11 cellular contexts compared by ENCODE assay signal in the genomic region with DNA sequence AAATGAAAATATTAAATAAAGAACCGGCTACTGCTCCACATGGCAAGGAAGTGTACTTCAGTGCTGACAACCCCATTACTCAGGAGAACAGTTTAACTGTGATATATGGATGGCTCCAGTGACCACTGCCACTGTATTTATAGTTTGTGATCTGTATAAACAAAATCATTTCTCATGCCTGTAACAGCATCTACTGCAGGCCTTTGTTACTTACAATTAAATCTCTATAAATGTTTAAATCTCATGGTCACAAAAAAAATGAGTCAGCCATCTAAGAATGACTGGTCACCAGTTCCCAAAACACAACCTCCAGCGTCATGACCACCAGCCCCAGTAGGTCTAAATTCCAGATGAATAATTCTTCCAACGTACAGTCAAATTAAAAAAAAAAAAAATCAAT. TPM values are rescaled to one million over a fixed set of nuclear protein-coding genes. Genes with fewer than 3 reads are reported as not detected.
DNase-seq lines count a peak whose midpoint lies in the region; ATAC-seq and TF ChIP-seq lines count a peak whose summit lies in the region.
"Had no signal": no experiment of that assay in that cellular context is flagged by ENCODE, and none has a peak within 500 bp of the region (broad histone marks: within the 10 kb centered on the region; RNA-seq: fewer than 3 reads in every experiment).

No MANE protein-coding gene starts in this region.

- H3K36me3 Mint-ChIP-seq in activated naive CD4-positive, alpha-beta T cell treated with anti-CD3 and anti-CD28 coated beads for 36 hours (ENCODE audit: low read depth) = peaks cover 2% of the 10 kb centered on the region
- peaks cover 58% of the 10 kb centered on the region for H3K36me3 Mint-ChIP-seq in activated naive CD4-positive, alpha-beta T cell treated with anti-CD3 and anti-CD28 coated beads, Interleukin-2, amount 10 ng/mL, durations not matched to agents 7 days and 5 days
- peaks cover 9% of the 10 kb centered on the region for H3K36me3 Mint-ChIP-seq in stimulated activated effector memory CD8-positive, alpha-beta T cell treated with anti-CD3 and anti-CD28 coated beads, Interleukin-12 subunit alpha, Interleukin-12 subunit beta, amount 100 ng/mL, for 72 hours

- DNase-seq in activated naive CD4-positive, alpha-beta T cell treated with anti-CD3 and anti-CD28 coated beads for 36 hours = no peak
- DNase-seq in activated naive CD4-positive, alpha-beta T cell treated with anti-CD3 and anti-CD28 coated beads, Interleukin-2, amount 10 ng/mL, durations not matched to agents 7 days and 5 days = no peak
- DNase-seq in fibroblast of gingiva (ENCODE audit: low read depth) (peak; percentile 26), NCI-H526 treated with DMSO at 0.1 percent for 48 hours (lab: John Stamatoyannopoulos, UW) (no peak), D341Med (ENCODE audit: low spot score) (no peak)
- no peak for DNase-seq in stimulated activated effector memory CD8-positive, alpha-beta T cell treated with anti-CD3 and anti-CD28 coated beads, Interleukin-12 subunit alpha, Interleukin-12 subunit beta, amount 100 ng/mL, for 72 hours (ENCODE audit: low spot score in 2 of 2)
- DNase-seq: C1 segment of cervical spinal cord; central memory CD4-positive, alpha-beta T cell; head of caudate nucleus had no signal

- H3K4me3 Mint-ChIP-seq in activated naive CD4-positive, alpha-beta T cell treated with anti-CD3 and anti-CD28 coated beads for 36 hours = no peak overlapping the region
- H3K4me3 Mint-ChIP-seq in activated naive CD4-positive, alpha-beta T cell treated with anti-CD3 and anti-CD28 coated beads, Interleukin-2, amount 10 ng/mL, durations not matched to agents 7 days and 5 days = no peak overlapping the region
- H3K4me3 Mint-ChIP-seq in stimulated activated effector memory CD8-positive, alpha-beta T cell treated with anti-CD3 and anti-CD28 coated beads, Interleukin-12 subunit alpha, Interleukin-12 subunit beta, amount 100 ng/mL, for 72 hours = no peak overlapping the region

- intact Hi-C loops in activated naive CD4-positive, alpha-beta T cell treated with anti-CD3 and anti-CD28 coated beads for 36 hours (cut with micrococcal nuclease) = no loop called here

- H3K27me3 Mint-ChIP-seq in activated naive CD4-positive, alpha-beta T cell treated with anti-CD3 and anti-CD28 coated beads for 36 hours (ENCODE audit: low read depth) = no peaks in the 10 kb centered on the region
- H3K27me3 Mint-ChIP-seq in activated naive CD4-positive, alpha-beta T cell treated with anti-CD3 and anti-CD28 coated beads, Interleukin-2, amount 10 ng/mL, durations not matched to agents 7 days and 5 days = no peaks in the 10 kb centered on the region

- ATAC-seq in SK-N-SH treated with all-trans-retinoic acid at 6 μM for 48 hours (no peak), HG03442 (IDR thresholded peaks at IDR 0.05; ENCODE audit: unreplicated experiment) (no peak)
- ATAC-seq in stimulated activated effector memory CD8-positive, alpha-beta T cell treated with anti-CD3 and anti-CD28 coated beads, Interleukin-12 subunit alpha, Interleukin-12 subunit beta, amount 100 ng/mL, for 72 hours = peak; percentile 70

- CTCF ChIA-PET in activated naive CD4-positive, alpha-beta T cell treated with anti-CD3 and anti-CD28 coated beads for 36 hours (lab: Charles Lee) = interaction anchor here (1.1 kb wide), 1 partner anchor 38 kb away, joined by 3 read pairs; no protein-coding TSS in a partner anchor
- CTCF ChIA-PET in activated naive CD4-positive, alpha-beta T cell treated with anti-CD3 and anti-CD28 coated beads, Interleukin-2, amount 10 ng/mL, durations not matched to agents 7 days and 5 days (lab: Charles Lee) = no interaction called here

- H3K4me1 Mint-ChIP-seq in activated naive CD4-positive, alpha-beta T cell treated with anti-CD3 and anti-CD28 coated beads for 36 hours (ENCODE audit: low read depth) = peaks cover 79% of the 10 kb centered on the region
- H3K4me1 Mint-ChIP-seq in activated naive CD4-positive, alpha-beta T cell treated with anti-CD3 and anti-CD28 coated beads, Interleukin-2, amount 10 ng/mL, durations not matched to agents 7 days and 5 days = peaks cover 77% of the 10 kb centered on the region
- H3K4me1 Mint-ChIP-seq in stimulated activated effector memory CD8-positive, alpha-beta T cell treated with anti-CD3 and anti-CD28 coated beads, Interleukin-12 subunit alpha, Interleukin-12 subunit beta, amount 100 ng/mL, for 72 hours = peaks cover 26% of the 10 kb centered on the region

- no peaks in the 10 kb centered on the region for H3K9me3 Mint-ChIP-seq in activated naive CD4-positive, alpha-beta T cell treated with anti-CD3 and anti-CD28 coated beads for 36 hours
- H3K9me3 Mint-ChIP-seq in activated naive CD4-positive, alpha-beta T cell treated with anti-CD3 and anti-CD28 coated beads, Interleukin-2, amount 10 ng/mL, durations not matched to agents 7 days and 5 days = no peaks in the 10 kb centered on the region
- no peaks in the 10 kb centered on the region for H3K9me3 Mint-ChIP-seq in stimulated activated effector memory CD8-positive, alpha-beta T cell treated with anti-CD3 and anti-CD28 coated beads, Interleukin-12 subunit alpha, Interleukin-12 subunit beta, amount 100 ng/mL, for 72 hours

- H3K27ac Mint-ChIP-seq in activated naive CD4-positive, alpha-beta T cell treated with anti-CD3 and anti-CD28 coated beads for 36 hours = peak overlapping the region; percentile 0
- H3K27ac Mint-ChIP-seq in activated naive CD4-positive, alpha-beta T cell treated with anti-CD3 and anti-CD28 coated beads, Interleukin-2, amount 10 ng/mL, durations not matched to agents 7 days and 5 days = no peak overlapping the region
- peak overlapping the region; percentile 65 for H3K27ac Mint-ChIP-seq in stimulated activated effector memory CD8-positive, alpha-beta T cell treated with anti-CD3 and anti-CD28 coated beads, Interleukin-12 subunit alpha, Interleukin-12 subunit beta, amount 100 ng/mL, for 72 hours

TF ChIP-seq in SK-N-SH treated with all-trans-retinoic acid at 6 μM for 48 hours, 23 proteins besides CTCF, POLR2A, EP300 and RAD21:
- TF ChIP-seq ZC3H10 (CRISPR knock-in tag; IDR thresholded peaks at IDR 0.05) = no peak
- 0 out of 2 replicates have a peak, but pooled peaks have one; percentile 5 for TF ChIP-seq ISL1 (CRISPR knock-in tag; IDR thresholded peaks at IDR 0.05)

RNA-seq across cellular contexts. Expression of a gene that starts 24.6 kb away (rescaled TPM):
- 10 to 100 TPM; 34.8 to 36.4 TPM for total RNA-seq in activated naive CD4-positive, alpha-beta T cell treated with anti-CD3 and anti-CD28 coated beads for 36 hours
